Comparison of ENCODE assay signal across 8 cellular contexts in genomic region chr12:94873368-94874085, GRCh38.
DNase-seq lines count a peak whose midpoint lies in the region; ATAC-seq lines count a peak whose summit lies in the region.

No MANE protein-coding gene starts in this region.

- ATAC-seq in GM19324 (IDR thresholded peaks at IDR 0.05; ENCODE audit: low FRiP score, unreplicated experiment) (peak; percentile 77), HG03196 (IDR thresholded peaks at IDR 0.05; ENCODE audit: unreplicated experiment) (peak; percentile 66)
- ATAC-seq in activated naive CD8-positive, alpha-beta T cell treated with anti-CD3 and anti-CD28 coated beads, Interleukin-2, amount 10 ng/mL, durations not matched to agents 7 days and 5 days (ENCODE audit: low read depth) = no peak

- H3K9me3 Mint-ChIP-seq in activated naive CD8-positive, alpha-beta T cell treated with anti-CD3 and anti-CD28 coated beads, Interleukin-2, amount 10 ng/mL, durations not matched to agents 7 days and 5 days = no peaks in the 10 kb centered on the region
- no peaks in the 10 kb centered on the region for H3K9me3 Mint-ChIP-seq in stimulated activated naive CD8-positive, alpha-beta T cell treated with anti-CD3 and anti-CD28 coated beads, Interleukin-15, Interleukin-2, amounts not matched to agents 100 ng/mL and 50 ng/mL, for 24 hours

- H3K36me3 Mint-ChIP-seq in activated naive CD8-positive, alpha-beta T cell treated with anti-CD3 and anti-CD28 coated beads, Interleukin-2, amount 10 ng/mL, durations not matched to agents 7 days and 5 days = no peaks in the 10 kb centered on the region
- H3K36me3 Mint-ChIP-seq in stimulated activated naive CD8-positive, alpha-beta T cell treated with anti-CD3 and anti-CD28 coated beads, Interleukin-15, Interleukin-2, amounts not matched to agents 100 ng/mL and 50 ng/mL, for 24 hours (ENCODE audit: low read depth) = no peaks in the 10 kb centered on the region

- no peak overlapping the region for H3K27ac Mint-ChIP-seq in activated naive CD8-positive, alpha-beta T cell treated with anti-CD3 and anti-CD28 coated beads, Interleukin-2, amount 10 ng/mL, durations not matched to agents 7 days and 5 days
- H3K27ac Mint-ChIP-seq in stimulated activated naive CD8-positive, alpha-beta T cell treated with anti-CD3 and anti-CD28 coated beads, Interleukin-15, Interleukin-2, amounts not matched to agents 100 ng/mL and 50 ng/mL, for 24 hours = no peak overlapping the region

- peak; percentile 46 for DNase-seq in Daoy (ENCODE audit: low read depth)
- DNase-seq in activated naive CD8-positive, alpha-beta T cell treated with anti-CD3 and anti-CD28 coated beads, Interleukin-2, amount 10 ng/mL, durations not matched to agents 7 days and 5 days = peak; percentile 35
- DNase-seq in iPS-NIHi11 (ENCODE audit: low spot score) = peak; percentile 86
- DNase-seq in NCI-H187 treated with DMSO at 0.1 percent for 48 hours (lab: John Stamatoyannopoulos, UW) = no peak
- DNase-seq in NCI-H1694 treated with DMSO at 0.1 percent for 48 hours (lab: John Stamatoyannopoulos, UW) = no peak

- peaks cover 71% of the 10 kb centered on the region for H3K27me3 Mint-ChIP-seq in activated naive CD8-positive, alpha-beta T cell treated with anti-CD3 and anti-CD28 coated beads, Interleukin-2, amount 10 ng/mL, durations not matched to agents 7 days and 5 days
- H3K27me3 Mint-ChIP-seq in stimulated activated naive CD8-positive, alpha-beta T cell treated with anti-CD3 and anti-CD28 coated beads, Interleukin-15, Interleukin-2, amounts not matched to agents 100 ng/mL and 50 ng/mL, for 24 hours = peaks cover 57% of the 10 kb centered on the region

- H3K4me3 Mint-ChIP-seq in activated naive CD8-positive, alpha-beta T cell treated with anti-CD3 and anti-CD28 coated beads, Interleukin-2, amount 10 ng/mL, durations not matched to agents 7 days and 5 days = peak overlapping the region; percentile 65
- peak overlapping the region; percentile 74 for H3K4me3 Mint-ChIP-seq in stimulated activated naive CD8-positive, alpha-beta T cell treated with anti-CD3 and anti-CD28 coated beads, Interleukin-15, Interleukin-2, amounts not matched to agents 100 ng/mL and 50 ng/mL, for 24 hours

- H3K4me1 Mint-ChIP-seq in activated naive CD8-positive, alpha-beta T cell treated with anti-CD3 and anti-CD28 coated beads, Interleukin-2, amount 10 ng/mL, durations not matched to agents 7 days and 5 days = peaks cover 9% of the 10 kb centered on the region
- peaks cover 20% of the 10 kb centered on the region for H3K4me1 Mint-ChIP-seq in stimulated activated naive CD8-positive, alpha-beta T cell treated with anti-CD3 and anti-CD28 coated beads, Interleukin-15, Interleukin-2, amounts not matched to agents 100 ng/mL and 50 ng/mL, for 24 hours (ENCODE audit: low read depth)

- POLR2A ChIA-PET in activated naive CD8-positive, alpha-beta T cell treated with anti-CD3 and anti-CD28 coated beads, Interleukin-2, amount 10 ng/mL, durations not matched to agents 7 days and 5 days (lab: Charles Lee) = interaction anchor here (1.0 kb wide), 1 partner anchor 110 kb away, joined by 3 read pairs; no protein-coding TSS in a partner anchor

Comparison
In these comparisons a context has a peak if more than half of its experiments do, and no peak if none do; other contexts are left out.
1. DNase-seq: peak in Daoy (single experiment), activated naive CD8-positive, alpha-beta T cell treated with anti-CD3 and anti-CD28 coated beads, Interleukin-2, amount 10 ng/mL, durations not matched to agents 7 days and 5 days (single experiment) and iPS-NIHi11 (single experiment); none in NCI-H187 treated with DMSO at 0.1 percent for 48 hours (single experiment) and NCI-H1694 treated with DMSO at 0.1 percent for 48 hours (single experiment).